Comparison of ENCODE assay signal across 7 cellular contexts in the genomic region with DNA sequence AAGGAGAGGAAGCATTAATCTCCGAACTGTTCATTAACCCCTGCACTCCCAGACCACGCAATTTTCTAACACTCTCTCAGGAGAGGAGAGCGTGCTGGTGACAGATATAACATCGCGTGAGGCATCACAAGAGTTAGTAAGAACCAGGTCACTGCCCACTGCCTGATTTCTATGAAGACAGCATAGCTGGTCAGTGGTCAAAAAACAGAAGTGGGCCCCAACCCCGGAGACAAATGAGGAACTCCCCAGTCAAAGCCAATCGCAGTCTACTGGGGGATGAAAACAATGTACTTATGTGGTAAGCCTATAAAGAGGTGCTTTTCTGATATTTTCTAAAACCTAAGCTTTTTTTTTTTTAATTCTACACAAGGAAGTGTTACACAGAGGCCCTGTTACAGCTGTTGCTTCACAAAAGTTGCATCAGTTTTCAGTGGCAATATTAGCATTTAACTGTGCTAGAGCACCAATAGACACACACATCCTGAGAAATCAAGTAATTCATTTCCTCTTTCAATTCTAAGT.
DNase-seq lines count a peak whose midpoint lies in the region; ATAC-seq and TF ChIP-seq lines count a peak whose summit lies in the region.

No MANE protein-coding gene starts in this region.

- H3K9me3 ChIP-seq in Panc1 (ENCODE audit: control insufficient read depth, insufficient read depth, low read depth, low read length) (no peaks in the 10 kb centered on the region), smooth muscle cell (replicated peaks; ENCODE audit: low read depth) (no peaks in the 10 kb centered on the region)

- ATAC-seq in Panc1 (no peak), HG03432 (IDR thresholded peaks at IDR 0.05; ENCODE audit: unreplicated experiment) (no peak)

- no peak overlapping the region for H3K4me3 ChIP-seq in Panc1 (ENCODE audit: low read depth in 2 of 2, low read length in 2 of 2)
- H3K4me3 ChIP-seq in fibroblast of villous mesenchyme (ENCODE audit: low read depth, low read length), result no peak overlapping the region
- no peak overlapping the region for H3K4me3 ChIP-seq in smooth muscle cell

- H3K4me2 ChIP-seq in smooth muscle cell, result no peak overlapping the region

- intact Hi-C loops in Panc1 (cut with micrococcal nuclease; ENCODE audit: unreplicated experiment), result no loop called here

- no peak for TF ChIP-seq CTCF in GM20000 (IDR thresholded peaks at IDR 0.05; ENCODE audit: extremely low read depth, missing control alignments)
- no peak for TF ChIP-seq CTCF in Panc1 (IDR thresholded peaks at IDR 0.05)
- TF ChIP-seq CTCF in fibroblast of villous mesenchyme (IDR thresholded peaks at IDR 0.05; ENCODE audit: insufficient read depth, low read depth, low read length), result no peak
- no peak for TF ChIP-seq CTCF in smooth muscle cell (IDR thresholded peaks at IDR 0.05; ENCODE audit: borderline replicate concordance, insufficient read depth, poor library complexity, severe bottlenecking)

- H3K27ac ChIP-seq in Panc1 (ENCODE audit: low read length), result peak overlapping the region; percentile 60; the same call in 1 of the 2 replicates
- peak overlapping the region; percentile 46 for H3K27ac ChIP-seq in smooth muscle cell (ENCODE audit: low read depth)

- POLR2A ChIA-PET in Panc1 (lab: Charles Lee), result interaction anchor here (0.5 kb wide), 1 partner anchor 10 kb away, joined by 3 read pairs; no protein-coding TSS in a partner anchor

- H4K20me1 ChIP-seq in smooth muscle cell (ENCODE audit: low read depth), result no peaks in the 10 kb centered on the region

- no peaks in the 10 kb centered on the region for H3K79me2 ChIP-seq in smooth muscle cell (ENCODE audit: low read depth)

- no peaks in the 10 kb centered on the region for H3F3A ChIP-seq in smooth muscle cell (ENCODE audit: low read depth)

- H3K4me1 ChIP-seq in Panc1 (ENCODE audit: control insufficient read depth, insufficient read depth, low read length) (peaks cover 9% of the 10 kb centered on the region), smooth muscle cell (ENCODE audit: low read depth) (no peaks in the 10 kb centered on the region)

- CTCF ChIA-PET in Panc1 (lab: Charles Lee), result no interaction called here

- 69% methylated on average over 7 of the region's 7 CpGs for WGBS in smooth muscle cell (ENCODE audit: low lambda C conversion rate)

- DNase-seq in GM20000 (ENCODE audit: low spot score), result peak; percentile 64
- DNase-seq in Panc1 (ENCODE audit: low read depth, low spot score), result no peak
- peak; percentile 53 for DNase-seq in fibroblast of villous mesenchyme (ENCODE audit: low read depth)
- DNase-seq in smooth muscle cell (lab: John Stamatoyannopoulos, UW; ENCODE audit: unreplicated experiment), result no peak
- DNase-seq in SW 1271 (lab: John Stamatoyannopoulos, UW), result no peak
- DNase-seq in activated effector memory CD4-positive, alpha-beta T cell treated with Interleukin-2 at 50 U/mL for 16 hours, result no peak

- BruUV-seq in Panc1 (replicated peaks; lab: Mats Ljungman, UMichigan), result no TSS peak

- in situ Hi-C loops in Panc1 (cut with HindIII; ENCODE audit: low pct_unique_long_range_greater_than_20kb, low sequenced_read_pairs), result no loop called here

- H3K27me3 ChIP-seq in Panc1 (ENCODE audit: control insufficient read depth, insufficient read depth, low read length) (no peaks in the 10 kb centered on the region), smooth muscle cell (ENCODE audit: low read depth) (no peaks in the 10 kb centered on the region)

- H3K9ac ChIP-seq in smooth muscle cell (ENCODE audit: low read depth), result no peak overlapping the region

- no peaks in the 10 kb centered on the region for H3K36me3 ChIP-seq in Panc1 (ENCODE audit: control insufficient read depth, insufficient read depth, low read length)
- no peaks in the 10 kb centered on the region for H3K36me3 ChIP-seq in smooth muscle cell (ENCODE audit: low read depth)

- no peak overlapping the region for H2AFZ ChIP-seq in smooth muscle cell (ENCODE audit: low read depth)

Comparison
In these comparisons a context has a peak if more than half of its experiments do, and no peak if none do; other contexts are left out.
1. DNase-seq: peak in GM20000 (single experiment) and fibroblast of villous mesenchyme (single experiment); none in Panc1 (single experiment), smooth muscle cell (single experiment), SW 1271 (0 of 2) and activated effector memory CD4-positive, alpha-beta T cell treated with Interleukin-2 at 50 U/mL for 16 hours (single experiment).